26 cellular contexts compared by ENCODE assay signal in the genomic region with DNA sequence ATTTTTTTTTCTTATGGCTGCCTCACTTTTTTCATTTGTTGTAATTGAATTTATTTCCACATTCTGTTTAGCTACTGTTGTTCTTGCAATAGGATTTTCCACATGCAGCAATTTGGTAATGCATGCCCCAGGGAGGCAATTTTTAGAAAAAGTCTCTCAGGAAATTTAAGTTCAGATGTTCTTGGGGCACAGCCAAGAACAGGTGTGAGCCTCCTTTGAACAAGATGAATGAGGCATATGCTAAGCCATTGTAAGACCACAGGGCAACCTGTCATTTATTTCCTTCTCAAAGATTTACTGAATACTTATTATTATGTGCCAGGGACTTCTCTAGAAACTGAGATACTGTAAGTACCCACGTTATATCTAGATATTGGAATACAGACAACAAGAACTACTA.
"Had no signal": no experiment of that assay in that cellular context is flagged by ENCODE, and none has a peak within 500 bp of the region (broad histone marks: within the 10 kb centered on the region; RNA-seq: fewer than 3 reads in every experiment).

No MANE protein-coding gene starts in this region.

- ATAC-seq: activated CD8-positive, alpha-beta memory T cell treated with anti-CD3 and anti-CD28 coated beads, Interleukin-2, amount 10 ng/mL, durations not matched to agents 7 days and 5 days; activated naive CD4-positive, alpha-beta T cell treated with anti-CD3 and anti-CD28 coated beads, Interleukin-2, amount 50 U/mL, for 72 hours; activated naive CD8-positive, alpha-beta T cell treated with anti-CD3 and anti-CD28 coated beads, Interleukin-2, amount 50 U/mL, for 24 hours; body of pancreas; T-helper 17 cell had no signal

- H3K27me3 ChIP-seq: ascending aorta, body of pancreas had no signal

- H3K36me3 ChIP-seq: ascending aorta had no signal

- H3K36me3 Mint-ChIP-seq: activated CD8-positive, alpha-beta memory T cell treated with anti-CD3 and anti-CD28 coated beads, Interleukin-2, amount 10 ng/mL, durations not matched to agents 7 days and 5 days; activated naive CD4-positive, alpha-beta T cell treated with anti-CD3 and anti-CD28 coated beads, Interleukin-2, amount 50 U/mL, for 72 hours had no signal

- H3K4me3 ChIP-seq: ascending aorta, body of pancreas had no signal

- H3K27ac ChIP-seq: ascending aorta, body of pancreas had no signal

- H3K4me1 ChIP-seq: ascending aorta, body of pancreas had no signal

- H3K27me3 Mint-ChIP-seq: activated B cell treated with CpG ODN at 0.5 μM for 24 hours; activated CD4-positive, alpha-beta T cell treated with anti-CD3 and anti-CD28 coated beads, Interleukin-2, amount 10 ng/mL, durations not matched to agents 24 days and 14 days; activated CD8-positive, alpha-beta memory T cell treated with anti-CD3 and anti-CD28 coated beads, Interleukin-2, amount 10 ng/mL, durations not matched to agents 7 days and 5 days; activated naive CD8-positive, alpha-beta T cell treated with anti-CD3 and anti-CD28 coated beads, Interleukin-2, amount 50 U/mL, for 24 hours; activated T-cell treated with anti-CD3 and anti-CD28 coated beads, Interleukin-2, amount 50 U/mL, for 24 hours; T-helper 17 cell had no signal

- H3K9me3 ChIP-seq: ascending aorta, body of pancreas had no signal

- H3K4me1 Mint-ChIP-seq: activated B cell treated with CpG ODN at 0.5 μM for 24 hours; activated CD4-positive, alpha-beta T cell treated with anti-CD3 and anti-CD28 coated beads, Interleukin-2, amount 10 ng/mL, durations not matched to agents 24 days and 14 days; activated CD8-positive, alpha-beta memory T cell treated with anti-CD3 and anti-CD28 coated beads, Interleukin-2, amount 10 ng/mL, durations not matched to agents 7 days and 5 days; activated naive CD8-positive, alpha-beta T cell treated with anti-CD3 and anti-CD28 coated beads, Interleukin-2, amount 50 U/mL, for 24 hours; T-helper 17 cell had no signal

- H3K4me3 Mint-ChIP-seq: activated B cell treated with CpG ODN at 0.5 μM for 24 hours; activated CD4-positive, alpha-beta T cell treated with anti-CD3 and anti-CD28 coated beads, Interleukin-2, amount 10 ng/mL, durations not matched to agents 24 days and 14 days; activated CD8-positive, alpha-beta memory T cell treated with anti-CD3 and anti-CD28 coated beads, Interleukin-2, amount 10 ng/mL, durations not matched to agents 7 days and 5 days; activated naive CD8-positive, alpha-beta T cell treated with anti-CD3 and anti-CD28 coated beads, Interleukin-2, amount 50 U/mL, for 24 hours; activated T-cell treated with anti-CD3 and anti-CD28 coated beads, Interleukin-2, amount 50 U/mL, for 24 hours; T-helper 17 cell had no signal

- H3K27ac Mint-ChIP-seq: activated B cell treated with CpG ODN at 0.5 μM for 24 hours; activated CD4-positive, alpha-beta T cell treated with anti-CD3 and anti-CD28 coated beads, Interleukin-2, amount 10 ng/mL, durations not matched to agents 24 days and 14 days; activated CD8-positive, alpha-beta memory T cell treated with anti-CD3 and anti-CD28 coated beads, Interleukin-2, amount 10 ng/mL, durations not matched to agents 7 days and 5 days; activated naive CD4-positive, alpha-beta T cell treated with anti-CD3 and anti-CD28 coated beads, Interleukin-2, amount 50 U/mL, for 72 hours; activated naive CD8-positive, alpha-beta T cell treated with anti-CD3 and anti-CD28 coated beads, Interleukin-2, amount 50 U/mL, for 24 hours; activated T-cell treated with anti-CD3 and anti-CD28 coated beads, Interleukin-2, amount 50 U/mL, for 24 hours; T-helper 17 cell had no signal

- H3K9me3 Mint-ChIP-seq: activated B cell treated with CpG ODN at 0.5 μM for 24 hours; activated CD4-positive, alpha-beta T cell treated with anti-CD3 and anti-CD28 coated beads, Interleukin-2, amount 10 ng/mL, durations not matched to agents 24 days and 14 days; activated naive CD4-positive, alpha-beta T cell treated with anti-CD3 and anti-CD28 coated beads, Interleukin-2, amount 50 U/mL, for 72 hours; activated naive CD8-positive, alpha-beta T cell treated with anti-CD3 and anti-CD28 coated beads, Interleukin-2, amount 50 U/mL, for 24 hours; activated T-cell treated with anti-CD3 and anti-CD28 coated beads, Interleukin-2, amount 50 U/mL, for 24 hours had no signal

- DNase-seq: activated B cell treated with CpG ODN at 0.5 μM for 24 hours; activated CD4-positive, alpha-beta T cell treated with anti-CD3 and anti-CD28 coated beads for 1 hour; activated CD4-positive, alpha-beta T cell treated with anti-CD3 and anti-CD28 coated beads, Interleukin-2, amount 10 ng/mL, durations not matched to agents 24 days and 14 days; activated CD4-positive, alpha-beta T cell treated with anti-CD3 and anti-CD28 coated beads, Interleukin-2, amount 50 U/mL, for 48 hours; activated CD8-positive, alpha-beta memory T cell treated with anti-CD3 and anti-CD28 coated beads, Interleukin-2, amount 10 ng/mL, durations not matched to agents 7 days and 5 days; activated effector memory CD4-positive, alpha-beta T cell treated with anti-CD3 and anti-CD28 coated beads, Interleukin-2, amount 50 U/mL, for 16 hours; activated naive CD4-positive, alpha-beta T cell treated with Interleukin-2 at 50 U/mL for 16 hours; activated naive CD8-positive, alpha-beta T cell treated with anti-CD3 and anti-CD28 coated beads, Interleukin-2, amount 50 U/mL, for 24 hours; activated T-cell treated with anti-CD3 and anti-CD28 coated beads, Interleukin-2, amount 50 U/mL, for 24 hours; amniotic stem cell; body of pancreas; central memory CD4-positive, alpha-beta T cell; cortex of kidney; KG1; NCI-H1092; NCI-H146; NCI-H2029; NCI-H2107; NCI-H2227 treated with DMSO at 0.1 percent for 48 hours; NCI-H446 treated with DMSO at 0.1 percent for 48 hours; NCI-H526 treated with DMSO at 0.1 percent for 48 hours; SIG-M5; T-helper 17 cell; T-helper 9 cell had no signal
